In genomic region chr11:57764972-57765371, GRCh38 we compare ENCODE assay signal across 2 cellular contexts.
TF ChIP-seq lines count a peak whose summit lies in the region.

No MANE protein-coding gene starts in this region.

TF ChIP-seq in SK-N-SH, 30 proteins besides CTCF, POLR2A, EP300 and RAD21 (continued from another document):
- TF ChIP-seq GATA2 (CRISPR knock-in tag; IDR thresholded peaks at IDR 0.05) (no peak), NFIC (IDR thresholded peaks at IDR 0.05; ENCODE audit: borderline replicate concordance) (no peak), FOXM1 (IDR thresholded peaks at IDR 0.05; ENCODE audit: low read depth) (no peak), MAX (IDR thresholded peaks at IDR 0.05; ENCODE audit: low read depth) (no peak), CHD2 (IDR thresholded peaks at IDR 0.05; ENCODE audit: low read length, partially characterized antibody) (no peak)

TF ChIP-seq in SK-N-SH treated with all-trans-retinoic acid at 6 μM for 48 hours, 23 proteins besides CTCF, POLR2A, EP300 and RAD21 (continued from another document):
- TF ChIP-seq TSHZ2 (CRISPR knock-in tag; IDR thresholded peaks at IDR 0.05) = no peak
- TF ChIP-seq ZNF70 (CRISPR knock-in tag; IDR thresholded peaks at IDR 0.05) = no peak
- no peak for TF ChIP-seq ZFP30 (CRISPR knock-in tag; IDR thresholded peaks at IDR 0.05)
- no peak for TF ChIP-seq SNAI2 (CRISPR knock-in tag; IDR thresholded peaks at IDR 0.05)
- TF ChIP-seq OSR1 (CRISPR knock-in tag; IDR thresholded peaks at IDR 0.05) = no peak
- TF ChIP-seq POU6F1 (CRISPR knock-in tag; IDR thresholded peaks at IDR 0.05; ENCODE audit: borderline replicate concordance, low read depth) = no peak
- TF ChIP-seq CSRNP3 (CRISPR knock-in tag; IDR thresholded peaks at IDR 0.05) = no peak
- no peak for TF ChIP-seq CREB5 (CRISPR knock-in tag; IDR thresholded peaks at IDR 0.05; ENCODE audit: low read depth)
- TF ChIP-seq ARNTL (CRISPR knock-in tag; IDR thresholded peaks at IDR 0.05; ENCODE audit: borderline replicate concordance, low read depth) = no peak
- TF ChIP-seq ZNF565 (CRISPR knock-in tag; conservative IDR thresholded peaks at IDR 0.05; ENCODE audit: low read depth) = no peak
- no peak for TF ChIP-seq ISL1 (CRISPR knock-in tag; IDR thresholded peaks at IDR 0.05)
- no peak for TF ChIP-seq PATZ1 (CRISPR knock-in tag; IDR thresholded peaks at IDR 0.05; ENCODE audit: borderline replicate concordance)
- no peak for TF ChIP-seq GLIS3 (CRISPR knock-in tag; IDR thresholded peaks at IDR 0.05)
- TF ChIP-seq TOX (CRISPR knock-in tag; IDR thresholded peaks at IDR 0.05; ENCODE audit: borderline replicate concordance) = no peak
- TF ChIP-seq ESRRG (CRISPR knock-in tag; IDR thresholded peaks at IDR 0.05) = no peak
- TF ChIP-seq PPARA (CRISPR knock-in tag; IDR thresholded peaks at IDR 0.05; ENCODE audit: borderline replicate concordance) = no peak
- no peak for TF ChIP-seq BACH2 (CRISPR knock-in tag; IDR thresholded peaks at IDR 0.05; ENCODE audit: borderline replicate concordance)
- TF ChIP-seq ZNF8 (CRISPR knock-in tag; IDR thresholded peaks at IDR 0.05) = no peak
TF ChIP-seq in SK-N-SH treated with all-trans-retinoic acid at 6 μM for 48 hours: peak in this region for 0.
